Comparison of ENCODE assay signal across 9 cellular contexts in the genomic region with DNA sequence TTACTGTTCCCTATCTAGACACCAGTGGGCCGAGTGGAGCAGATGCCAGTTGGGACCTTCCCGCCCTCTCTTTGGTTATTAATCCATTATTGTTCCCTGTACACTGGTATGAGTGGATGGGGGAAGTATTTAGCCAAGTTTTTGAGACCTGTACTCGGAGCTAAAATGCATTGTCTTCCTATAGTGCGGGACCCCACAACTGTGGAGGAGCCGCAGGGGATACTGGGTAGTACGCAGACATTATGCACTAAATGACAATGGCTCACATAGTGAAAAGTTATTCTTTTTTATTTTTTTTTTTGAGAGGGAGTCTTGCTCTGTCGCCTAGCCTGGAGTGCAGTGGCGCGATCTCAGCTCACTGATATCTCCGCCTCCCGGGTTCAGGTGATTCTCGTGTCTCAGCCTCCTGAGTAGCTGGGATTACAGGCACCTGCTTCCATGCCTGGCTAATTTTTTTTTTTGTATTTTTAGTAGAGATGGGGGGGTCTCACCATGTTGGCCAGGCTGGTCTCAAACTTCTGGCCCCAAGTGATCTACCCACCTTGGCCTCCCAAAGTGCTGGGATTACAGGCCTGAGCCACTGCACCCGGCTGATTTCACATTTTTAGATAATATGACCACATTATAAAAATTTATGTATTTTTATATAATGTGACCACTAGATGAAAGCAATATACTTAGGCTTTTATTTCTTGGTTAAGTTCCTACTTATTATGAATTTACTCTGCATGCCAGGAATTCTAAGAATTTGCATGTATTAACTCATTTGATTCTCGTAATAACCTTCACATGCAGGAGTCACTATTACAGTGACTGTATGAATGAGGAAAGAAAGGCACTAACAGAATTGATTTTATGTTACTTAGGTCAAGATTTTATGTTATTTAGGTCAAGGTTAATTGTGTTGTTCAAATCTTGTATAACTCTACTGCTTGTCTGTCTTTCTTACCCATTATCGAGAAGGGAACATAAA. TPM values are rescaled to one million over a fixed set of nuclear protein-coding genes. Genes with fewer than 3 reads are reported as not detected.
DNase-seq lines count a peak whose midpoint lies in the region; ATAC-seq and TF ChIP-seq lines count a peak whose summit lies in the region.
"Had no signal": no experiment of that assay in that cellular context is flagged by ENCODE, and none has a peak within 500 bp of the region (broad histone marks: within the 10 kb centered on the region; RNA-seq: fewer than 3 reads in every experiment).

No MANE protein-coding gene starts in this region.

- no peak overlapping the region for H2BK15ac ChIP-seq in mesendoderm (replicated peaks; ENCODE audit: low read depth)

- no peak overlapping the region for H3K27ac ChIP-seq in mesendoderm (ENCODE audit: low read depth, low read length)
- H3K27ac ChIP-seq in WERI-Rb-1 = no peak overlapping the region

- BruUV-seq in Caco-2 (replicated peaks; lab: Mats Ljungman, UMichigan) = no TSS peak

- CTCF ChIA-PET in Caco-2 (lab: Charles Lee) (interaction anchor here (0.7 to 2.7 kb wide), 6 partner anchors 38 to 272 kb away, joined by 3 to 12 read pairs (median 6); a partner anchor contains a TSS), activated B cell treated with CpG ODN at 0.5 μM for 24 hours (lab: Charles Lee) (interaction anchor here (0.6 to 4.5 kb wide), 12 partner anchors 14 to 333 kb away, joined by 3 to 147 read pairs (median 20); a partner anchor contains a TSS)

- intact Hi-C loops in Caco-2 (cut with micrococcal nuclease; ENCODE audit: unreplicated experiment) (loop anchor here (5.0 to 10.0 kb wide), 2 partner anchors 218 to 410 kb away; a partner anchor contains a TSS), activated B cell treated with CpG ODN at 0.5 μM for 24 hours (cut with micrococcal nuclease) (loop anchor here (2.0 to 10.0 kb wide), 5 partner anchors 340 to 1030 kb away; a partner anchor contains a TSS)

- peak; percentile 1 for ATAC-seq in GM21619 (IDR thresholded peaks at IDR 0.05; ENCODE audit: unreplicated experiment)
- no peak for ATAC-seq in activated B cell treated with CpG ODN at 0.5 μM for 24 hours (ENCODE audit: low read depth)
- no peak for ATAC-seq in omental fat pad (ENCODE audit: low FRiP score)

- no peaks in the 10 kb centered on the region for H3K36me3 ChIP-seq in Caco-2 (ENCODE audit: control insufficient read depth, insufficient read depth, low read length)
- H3K36me3 ChIP-seq in mesendoderm (ENCODE audit: control insufficient read depth, insufficient read depth, low read length) = no peaks in the 10 kb centered on the region
- no peaks in the 10 kb centered on the region for H3K36me3 ChIP-seq in WERI-Rb-1

- no peaks in the 10 kb centered on the region for H3K79me2 ChIP-seq in mesendoderm (ENCODE audit: control insufficient read depth, insufficient read depth, low read length)

- H3K36me3 Mint-ChIP-seq in Caco-2 (ENCODE audit: insufficient read depth, unreplicated experiment) (peaks cover 15% of the 10 kb centered on the region), activated B cell treated with CpG ODN at 0.5 μM for 24 hours (ENCODE audit: low read depth) (peaks cover 25% of the 10 kb centered on the region)
- H3K36me3 Mint-ChIP-seq: brain had no signal

- H3K4me3 ChIP-seq in Caco-2 (ENCODE audit: low read depth, low read length) (peak overlapping the region; percentile 71), mesendoderm (ENCODE audit: low read length) (no peak overlapping the region), WERI-Rb-1 (ENCODE audit: low read depth, low read length) (no peak overlapping the region)

- no peak overlapping the region for H2BK5ac ChIP-seq in mesendoderm (ENCODE audit: low read length)

- H3K4me2 ChIP-seq in mesendoderm (ENCODE audit: low read length) = no peak overlapping the region

- H3K9ac ChIP-seq in mesendoderm (ENCODE audit: low read length) = no peak overlapping the region

- H4K8ac ChIP-seq in mesendoderm (ENCODE audit: low read depth, low read length) = no peak overlapping the region

- H3K56ac ChIP-seq in mesendoderm (ENCODE audit: low read length) = peak overlapping the region; percentile 59

- H3K23ac ChIP-seq in mesendoderm (ENCODE audit: low read length) = no peak overlapping the region

- H3K18ac ChIP-seq in mesendoderm (ENCODE audit: low read length) = no peak overlapping the region

- H3K4me3 Mint-ChIP-seq in Caco-2 (ENCODE audit: unreplicated experiment) (peak overlapping the region; percentile 98), activated B cell treated with CpG ODN at 0.5 μM for 24 hours (peak overlapping the region; percentile 93)

- POLR2A ChIA-PET in Caco-2 (lab: Charles Lee) = interaction anchor here (0.6 to 1.7 kb wide), 5 partner anchors 11 to 806 kb away, joined by 3 to 13 read pairs (median 4); a partner anchor contains a TSS
- POLR2A ChIA-PET in activated B cell treated with CpG ODN at 0.5 μM for 24 hours (lab: Charles Lee) = interaction anchor here (0.6 to 4.1 kb wide), 17 partner anchors 8 to 546 kb away, joined by 3 to 73 read pairs (median 8); a partner anchor contains a TSS

- no peak overlapping the region for H2AK5ac ChIP-seq in mesendoderm (ENCODE audit: low read length)

- H3K27me3 Mint-ChIP-seq in Caco-2 (ENCODE audit: insufficient read depth, unreplicated experiment) (no peaks in the 10 kb centered on the region), activated B cell treated with CpG ODN at 0.5 μM for 24 hours (no peaks in the 10 kb centered on the region)

- no peak overlapping the region for H2BK120ac ChIP-seq in mesendoderm (ENCODE audit: low read depth, low read length)

- H3K9me3 Mint-ChIP-seq in Caco-2 (ENCODE audit: unreplicated experiment) (no peaks in the 10 kb centered on the region), activated B cell treated with CpG ODN at 0.5 μM for 24 hours (no peaks in the 10 kb centered on the region)

- H3K4me1 Mint-ChIP-seq in Caco-2 (ENCODE audit: low read depth, unreplicated experiment) = peaks cover 11% of the 10 kb centered on the region
- H3K4me1 Mint-ChIP-seq in activated B cell treated with CpG ODN at 0.5 μM for 24 hours = peaks cover 58% of the 10 kb centered on the region

- WGBS in mesendoderm (ENCODE audit: extremely low coverage, insufficient coverage, low lambda C conversion rate) = no CpG with 5 or more reads among the region's 15 CpGs

- DNase-seq in Caco-2 = no peak
- no peak for DNase-seq in activated B cell treated with CpG ODN at 0.5 μM for 24 hours
- no peak for DNase-seq in mesendoderm
- DNase-seq in WERI-Rb-1 = no peak
- no peak for DNase-seq in NCI-H2196 (lab: John Stamatoyannopoulos, UW; ENCODE audit: unreplicated experiment)
- no peak for DNase-seq in omental fat pad (ENCODE audit: low spot score)
- DNase-seq in NCI-H446 (lab: John Stamatoyannopoulos, UW) = no peak

- H3K27ac Mint-ChIP-seq in Caco-2 (ENCODE audit: unreplicated experiment) = peak overlapping the region; percentile 95
- peak overlapping the region; percentile 93 for H3K27ac Mint-ChIP-seq in activated B cell treated with CpG ODN at 0.5 μM for 24 hours
- H3K27ac Mint-ChIP-seq: brain had no signal

- H3K4me1 ChIP-seq in Caco-2 (peaks cover 6% of the 10 kb centered on the region), mesendoderm (ENCODE audit: control insufficient read depth, low read depth, low read length) (no peaks in the 10 kb centered on the region)

- no peaks in the 10 kb centered on the region for H3K27me3 ChIP-seq in Caco-2 (replicated peaks; ENCODE audit: control insufficient read depth, insufficient read depth, low read length)
- H3K27me3 ChIP-seq in mesendoderm (ENCODE audit: insufficient read depth, low read length, poor library complexity) = no peaks in the 10 kb centered on the region
- no peaks in the 10 kb centered on the region for H3K27me3 ChIP-seq in WERI-Rb-1 (ENCODE audit: insufficient read depth, low read depth, severe bottlenecking)

- no peak for TF ChIP-seq CTCF in Caco-2 (IDR thresholded peaks at IDR 0.05; ENCODE audit: insufficient read depth in 1 of 2, low read depth in 1 of 2, low read length in 1 of 2, severe bottlenecking in 1 of 2, unreplicated experiment in 1 of 2)
- no peak for TF ChIP-seq CTCF in activated B cell treated with CpG ODN at 0.5 μM for 24 hours (IDR thresholded peaks at IDR 0.05)
- TF ChIP-seq CTCF in WERI-Rb-1 (IDR thresholded peaks at IDR 0.05; ENCODE audit: low read depth, low read length) = no peak
- no peak for TF ChIP-seq CTCF in omental fat pad (IDR thresholded peaks at IDR 0.05)

- H4K5ac ChIP-seq in mesendoderm (ENCODE audit: low read length) = no peak overlapping the region

- no peak overlapping the region for H3K4ac ChIP-seq in mesendoderm (ENCODE audit: low read depth, low read length)

- no peaks in the 10 kb centered on the region for H3K9me3 ChIP-seq in Caco-2
- H3K9me3 ChIP-seq in WERI-Rb-1 (ENCODE audit: severe bottlenecking) = no peaks in the 10 kb centered on the region

- no peaks in the 10 kb centered on the region for H3K79me1 ChIP-seq in mesendoderm (ENCODE audit: low read length)

RNA-seq across cellular contexts. Expression of a gene that starts 25.9 kb away (rescaled TPM):
- total RNA-seq in Caco-2 (2022) (32.1 and 33.4 TPM in 2 replicates), activated B cell treated with CpG ODN at 0.5 μM for 24 hours (74.2 and 84.4 TPM in 2 replicates), omental fat pad (10 to 100 TPM; 22.9 to 31.4 (median 26.5) TPM)
- 5.6 TPM for polyA plus RNA-seq in mesendoderm (2013, experiment 1 of 2)
- 6.0 TPM for polyA plus RNA-seq in mesendoderm (2013, experiment 2 of 2)

RNA-seq across cellular contexts. Expression of a gene that starts 51.5 kb away (rescaled TPM):
- 5.8 and 5.9 TPM in 2 replicates for total RNA-seq in Caco-2 (2022)
- total RNA-seq in activated B cell treated with CpG ODN at 0.5 μM for 24 hours = 9.5 and 13.8 TPM in 2 replicates
- 2.7 TPM for polyA plus RNA-seq in mesendoderm (2013, experiment 1 of 2)
- 2.8 TPM for polyA plus RNA-seq in mesendoderm (2013, experiment 2 of 2)
- 10 to 100 TPM; 13.5 to 47.0 (median 15.3) TPM for total RNA-seq in omental fat pad
